ENCODE assay signal across 21 cellular contexts in the genomic region with DNA sequence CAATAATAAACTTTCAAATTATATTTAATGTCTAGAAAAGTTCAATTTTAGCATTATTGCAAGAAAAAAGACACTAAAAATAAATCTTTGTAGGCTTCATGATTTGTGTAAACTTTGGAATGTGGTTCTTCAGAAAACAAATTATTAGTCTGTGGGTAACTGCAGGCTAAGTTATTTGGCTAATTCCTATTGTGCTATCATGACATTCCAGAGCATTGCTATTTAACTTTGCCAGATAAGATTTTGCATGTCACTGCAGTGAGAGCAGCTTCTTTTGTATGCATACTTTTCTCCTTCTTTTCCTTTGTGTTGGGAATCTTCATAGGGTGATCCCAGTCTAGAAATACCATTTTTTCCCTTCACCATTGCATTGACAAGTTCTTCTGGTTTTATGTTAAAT.
"Had no signal": no experiment of that assay in that cellular context is flagged by ENCODE, and none has a peak within 500 bp of the region (broad histone marks: within the 10 kb centered on the region; RNA-seq: fewer than 3 reads in every experiment).

No MANE protein-coding gene starts in this region.

- H3K27me3 ChIP-seq: colonic mucosa, esophagus muscularis mucosa, gastroesophageal sphincter, heart left ventricle, left lung, neutrophil, ovary had no signal

- H3K9me3 ChIP-seq: colonic mucosa, gastroesophageal sphincter, left lung, neutrophil, ovary, prostate gland had no signal

- H3K27ac ChIP-seq: colonic mucosa, dorsolateral prefrontal cortex, esophagus muscularis mucosa, gastroesophageal sphincter, heart left ventricle, left lung, neutrophil, ovary, prostate gland had no signal

- DNase-seq: activated gamma-delta T cell treated with Interleukin-2 at 50 U/mL for 16 hours; activated T-cell treated with anti-CD3 and anti-CD28 coated beads, Interleukin-2, amount 50 U/mL, for 1 hour; anterior cingulate cortex; colonic mucosa; dorsolateral prefrontal cortex; effector memory CD8-positive, alpha-beta T cell; heart left ventricle; immature natural killer cell; left lung; mammary epithelial cell; midbrain; natural killer cell; ovary; stimulated activated CD4-positive, alpha-beta T cell treated with anti-CD3 and anti-CD28 coated beads, Interleukin-12 subunit alpha, Interleukin-12 subunit beta, amount 100 ng/mL, for 4 hours; stimulated activated CD4-positive, alpha-beta T cell treated with anti-CD3 and anti-CD28 coated beads, Interleukin-4, amount 100 ng/mL, for 4 hours; stimulated activated naive CD8-positive, alpha-beta T cell treated with anti-CD3 and anti-CD28 coated beads, Interleukin-15, Interleukin-2, amounts not matched to agents 100 U/mL and 50 U/mL, for 24 hours; T-helper 1 cell had no signal

- ATAC-seq: effector memory CD8-positive, alpha-beta T cell; gastroesophageal sphincter; heart left ventricle; left lung; natural killer cell; stimulated activated naive CD8-positive, alpha-beta T cell treated with anti-CD3 and anti-CD28 coated beads, Interleukin-15, Interleukin-2, amounts not matched to agents 100 U/mL and 50 U/mL, for 24 hours had no signal

- H3K36me3 ChIP-seq: colonic mucosa, esophagus muscularis mucosa, gastroesophageal sphincter, heart left ventricle, left lung, neutrophil, ovary, prostate gland had no signal

- H3K4me3 ChIP-seq: colonic mucosa, dorsolateral prefrontal cortex, esophagus muscularis mucosa, gastroesophageal sphincter, heart left ventricle, left lung, ovary, prostate gland had no signal

- H3K4me1 ChIP-seq: colonic mucosa, esophagus muscularis mucosa, gastroesophageal sphincter, left lung, prostate gland had no signal
